ENCODE assay signal across 8 cellular contexts in the genomic region with DNA sequence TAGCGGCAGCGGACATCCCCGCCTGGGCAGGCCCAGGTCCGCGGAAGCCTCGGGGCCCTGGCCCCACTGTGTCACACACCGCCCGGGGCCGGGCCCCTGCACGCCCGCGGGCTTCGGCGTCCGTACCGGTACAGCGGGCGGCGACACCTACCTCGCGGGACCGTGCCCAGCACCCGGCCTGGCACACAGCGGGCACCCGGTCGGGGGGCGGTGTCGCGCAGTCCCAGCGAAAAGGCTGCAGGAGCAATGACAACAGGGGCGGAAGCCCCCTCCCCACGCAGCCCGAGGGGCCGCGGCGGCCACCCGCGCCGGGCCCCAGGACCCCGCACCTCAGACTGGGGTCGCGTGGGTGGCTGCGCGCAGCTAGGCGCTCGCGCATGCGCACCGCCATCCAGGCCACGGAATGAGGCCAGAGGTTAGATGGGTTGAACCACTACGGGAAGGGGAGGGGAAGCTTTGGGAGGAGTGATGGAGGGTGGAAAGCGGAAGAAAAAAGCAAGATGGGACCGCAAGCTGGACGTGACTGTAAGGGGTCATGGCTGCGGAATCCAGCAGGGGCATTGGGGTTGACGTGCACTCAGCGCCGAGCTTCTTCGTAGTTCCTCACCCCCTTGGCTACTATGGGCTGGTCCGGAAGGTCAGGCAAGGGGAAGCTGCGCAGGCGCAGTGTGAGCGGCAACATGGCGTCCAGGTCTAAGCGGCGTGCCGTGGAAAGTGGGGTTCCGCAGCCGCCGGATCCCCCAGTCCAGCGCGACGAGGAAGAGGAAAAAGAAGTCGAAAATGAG. TPM values are rescaled to one million over a fixed set of nuclear protein-coding genes. Genes with fewer than 3 reads are reported as not detected.
DNase-seq lines count a peak whose midpoint lies in the region; ATAC-seq and TF ChIP-seq lines count a peak whose summit lies in the region.

A gene (plus strand): TSS at position 669 of the 785 bp plus-strand sequence. CDS start 12 bp downstream, at position 681.
A gene (minus strand): TSS at position 381 of the 785 bp plus-strand sequence. CDS start 6,759 bp downstream, outside the sequence.

- H3K27ac Mint-ChIP-seq in activated naive CD4-positive, alpha-beta T cell treated with anti-CD3 and anti-CD28 coated beads, Interleukin-2, amount 50 U/mL, for 72 hours: no peak within 1 kb of the TSS
- H3K27ac Mint-ChIP-seq in osteocyte (ENCODE audit: unreplicated experiment): no peak within 1 kb of the TSS

- no peaks in the 10 kb centered on the region for H3K9me3 ChIP-seq in thoracic aorta

- H3K4me3 ChIP-seq in thoracic aorta: peak within 1 kb of the TSS; percentile 89

- H3K27me3 ChIP-seq in thoracic aorta (replicated peaks; ENCODE audit: insufficient read depth): no peaks in the 10 kb centered on the region

- H3K36me3 Mint-ChIP-seq in activated naive CD4-positive, alpha-beta T cell treated with anti-CD3 and anti-CD28 coated beads, Interleukin-2, amount 50 U/mL, for 72 hours: peaks cover 9 to 17% of the 10 kb centered on the region in 2 donors
- H3K36me3 Mint-ChIP-seq in osteocyte (ENCODE audit: unreplicated experiment): peaks cover 18% of the 10 kb centered on the region

- peak; percentile 83 for ATAC-seq in HG02642 (IDR thresholded peaks at IDR 0.05; ENCODE audit: poor library complexity, unreplicated experiment)
- peak; percentile 85 to 87 for ATAC-seq in activated naive CD4-positive, alpha-beta T cell treated with anti-CD3 and anti-CD28 coated beads, Interleukin-2, amount 50 U/mL, for 72 hours
- ATAC-seq in thoracic aorta (ENCODE audit: insufficient number of reproducible peaks, low FRiP score, low read depth): peak; percentile 97

- TF ChIP-seq CTCF in GM10266 (IDR thresholded peaks at IDR 0.05; ENCODE audit: control insufficient read depth, insufficient read depth, low read depth, missing control alignments): no peak
- peak; percentile 10 for TF ChIP-seq CTCF in osteocyte (IDR thresholded peaks at IDR 0.05)
- no peak for TF ChIP-seq CTCF in thoracic aorta (IDR thresholded peaks at IDR 0.05)

- intact Hi-C loops in head of caudate nucleus (cut with DNase I): no loop called here

- peaks cover 16 to 37% of the 10 kb centered on the region in 2 donors for H3K4me1 ChIP-seq in thoracic aorta (ENCODE audit: control insufficient read depth in 1 of 2, low read depth in 2 of 2)

- DNase-seq in GM10266 (ENCODE audit: extremely low spot score): peak; percentile 94
- peak; percentile 65 for DNase-seq in NCI-H1105 (lab: John Stamatoyannopoulos, UW)
- peak; percentile 94 for DNase-seq in SKM-1 (lab: John Stamatoyannopoulos, UW; ENCODE audit: unreplicated experiment)
- peak; percentile 86 to 93 for DNase-seq in activated naive CD4-positive, alpha-beta T cell treated with anti-CD3 and anti-CD28 coated beads, Interleukin-2, amount 50 U/mL, for 72 hours (ENCODE audit: low spot score in 2 of 2)
- DNase-seq in head of caudate nucleus: peak; percentile 81 to 96 (median 92)
- DNase-seq in osteocyte (ENCODE audit: extremely low spot score, unreplicated experiment): peak; percentile 96
- DNase-seq in thoracic aorta (ENCODE audit: low spot score): peak; percentile 49

- peak within 1 kb of the TSS; percentile 72 for H3K4me3 Mint-ChIP-seq in osteocyte (ENCODE audit: unreplicated experiment)

- peaks cover 13% of the 10 kb centered on the region for H3K4me1 Mint-ChIP-seq in osteocyte (ENCODE audit: unreplicated experiment)

- H3K36me3 ChIP-seq in thoracic aorta: peaks cover 2% of the 10 kb centered on the region

- H3K27me3 Mint-ChIP-seq in osteocyte (ENCODE audit: unreplicated experiment): no peaks in the 10 kb centered on the region

- H3K27ac ChIP-seq in thoracic aorta: peak within 1 kb of the TSS; percentile 66 to 91

- no peaks in the 10 kb centered on the region for H3K9me3 Mint-ChIP-seq in activated naive CD4-positive, alpha-beta T cell treated with anti-CD3 and anti-CD28 coated beads, Interleukin-2, amount 50 U/mL, for 72 hours
- no peaks in the 10 kb centered on the region for H3K9me3 Mint-ChIP-seq in osteocyte (ENCODE audit: unreplicated experiment)

RNA-seq across cellular contexts. Expression of the first gene that starts in this region (rescaled TPM):
- 10 to 100 TPM; 88.2 to 96.5 TPM for total RNA-seq in activated naive CD4-positive, alpha-beta T cell treated with anti-CD3 and anti-CD28 coated beads, Interleukin-2, amount 50 U/mL, for 72 hours
- 34.6 TPM in 2 replicates for total RNA-seq in osteocyte
- total RNA-seq in thoracic aorta: 10 to 100 TPM; 22.5 to 49.2 TPM

RNA-seq across cellular contexts. Expression of the second gene that starts in this region (rescaled TPM):
- 10 to 100 TPM; 10.2 to 40.5 TPM for total RNA-seq in activated naive CD4-positive, alpha-beta T cell treated with anti-CD3 and anti-CD28 coated beads, Interleukin-2, amount 50 U/mL, for 72 hours
- total RNA-seq in osteocyte (68.0 and 69.5 TPM in 2 replicates), thoracic aorta (10 to 100 TPM; 25.5 to 34.3 TPM)

Comparison
In these comparisons a context has a peak if more than half of its experiments do, and no peak if none do; other contexts are left out.
1. Peak in every context shown above with its lines: DNase-seq, ATAC-seq, H3K4me3 ChIP-seq and H3K27ac ChIP-seq.